8 cellular contexts compared by ENCODE assay signal in genomic region chr7:18352339-18353255, GRCh38.
A peak's percentile ranks its signal among the peaks of the same experiment; 100 is the strongest.
DNase-seq lines count a peak whose midpoint lies in the region; ATAC-seq, FAIRE-seq and TF ChIP-seq lines count a peak whose summit lies in the region.

No MANE protein-coding gene starts in this region.

- H3K36me3 ChIP-seq in astrocyte (ENCODE audit: insufficient read depth, low read length) (no peaks in the 10 kb centered on the region), smooth muscle cell (ENCODE audit: low read depth) (no peaks in the 10 kb centered on the region)

- peak overlapping the region; percentile 44 for H2AFZ ChIP-seq in astrocyte (ENCODE audit: low read depth, low read length)
- peak overlapping the region; percentile 16 for H2AFZ ChIP-seq in smooth muscle cell (ENCODE audit: low read depth)

- no peaks in the 10 kb centered on the region for H3F3A ChIP-seq in smooth muscle cell (ENCODE audit: low read depth)

- H3K27ac ChIP-seq in astrocyte (ENCODE audit: low read depth, low read length), result no peak overlapping the region
- no peak overlapping the region for H3K27ac ChIP-seq in smooth muscle cell (ENCODE audit: low read depth)

- H3K27ac Mint-ChIP-seq in astrocyte (ENCODE audit: unreplicated experiment) (no peak overlapping the region), immature natural killer cell (no peak overlapping the region)

- H3K9me3 Mint-ChIP-seq in astrocyte (ENCODE audit: unreplicated experiment), result no peaks in the 10 kb centered on the region
- no peaks in the 10 kb centered on the region for H3K9me3 Mint-ChIP-seq in immature natural killer cell

- H4K20me1 ChIP-seq in astrocyte (ENCODE audit: insufficient read depth, low read length), result no peaks in the 10 kb centered on the region
- no peaks in the 10 kb centered on the region for H4K20me1 ChIP-seq in smooth muscle cell (ENCODE audit: low read depth)

- H3K36me3 Mint-ChIP-seq in astrocyte (ENCODE audit: low read depth, unreplicated experiment), result no peaks in the 10 kb centered on the region
- H3K36me3 Mint-ChIP-seq in immature natural killer cell, result no peaks in the 10 kb centered on the region

- peak; percentile 98 for FAIRE-seq in astrocyte (lab: Jason Lieb, UNC)

- H3K4me3 ChIP-seq in AG10803 (ENCODE audit: low read length) (no peak overlapping the region), astrocyte (ENCODE audit: insufficient read depth, low read depth, low read length) (no peak overlapping the region), smooth muscle cell (no peak overlapping the region)

- H3K4me3 Mint-ChIP-seq in astrocyte (ENCODE audit: unreplicated experiment) (no peak overlapping the region), immature natural killer cell (no peak overlapping the region)

- H3K27me3 ChIP-seq in astrocyte (ENCODE audit: insufficient read depth, low read length), result no peaks in the 10 kb centered on the region
- no peaks in the 10 kb centered on the region for H3K27me3 ChIP-seq in smooth muscle cell (ENCODE audit: low read depth)

- WGBS in smooth muscle cell (ENCODE audit: low lambda C conversion rate), result 47% methylated on average over 7 of the region's 7 CpGs

- peak overlapping the region; percentile 26 for H3K9ac ChIP-seq in astrocyte (ENCODE audit: low read length)
- H3K9ac ChIP-seq in smooth muscle cell (ENCODE audit: low read depth), result no peak overlapping the region

- H3K9me3 ChIP-seq in astrocyte (ENCODE audit: insufficient read depth, low read depth, low read length) (no peaks in the 10 kb centered on the region), smooth muscle cell (replicated peaks; ENCODE audit: low read depth) (no peaks in the 10 kb centered on the region)

- peak; percentile 64 for TF ChIP-seq CTCF in AG10803 (conservative IDR thresholded peaks at IDR 0.05; ENCODE audit: low read length)
- TF ChIP-seq CTCF in astrocyte (IDR thresholded peaks at IDR 0.05; ENCODE audit: insufficient read depth, low read depth, low read length), result peak; percentile 86
- peak; percentile 76 for TF ChIP-seq CTCF in smooth muscle cell (IDR thresholded peaks at IDR 0.05; ENCODE audit: borderline replicate concordance, insufficient read depth, poor library complexity, severe bottlenecking)

- H3K4me2 ChIP-seq in astrocyte (ENCODE audit: low read length) (peak overlapping the region; percentile 77), smooth muscle cell (peak overlapping the region; percentile 71)

- H3K79me2 ChIP-seq in astrocyte (ENCODE audit: insufficient read depth, low read length), result no peaks in the 10 kb centered on the region
- H3K79me2 ChIP-seq in smooth muscle cell (ENCODE audit: low read depth), result no peaks in the 10 kb centered on the region

- peaks cover 11% of the 10 kb centered on the region for H3K4me1 Mint-ChIP-seq in astrocyte (ENCODE audit: low read depth, unreplicated experiment)
- peaks cover 6 to 16% of the 10 kb centered on the region in 2 donors for H3K4me1 Mint-ChIP-seq in immature natural killer cell

- peaks cover 5% of the 10 kb centered on the region for H3K4me1 ChIP-seq in astrocyte (ENCODE audit: insufficient read depth, low read length)
- no peaks in the 10 kb centered on the region for H3K4me1 ChIP-seq in smooth muscle cell (ENCODE audit: low read depth)

- ATAC-seq in GM18502 (IDR thresholded peaks at IDR 0.05; ENCODE audit: poor library complexity, unreplicated experiment) (peak; percentile 76), HG03097 (IDR thresholded peaks at IDR 0.05; ENCODE audit: low FRiP score, unreplicated experiment) (peak; percentile 45)

- H3K27me3 Mint-ChIP-seq in astrocyte (ENCODE audit: low read depth, unreplicated experiment), result no peaks in the 10 kb centered on the region
- H3K27me3 Mint-ChIP-seq in immature natural killer cell (ENCODE audit: low read depth in 3 of 3), result peaks cover 0 to 2% (median 1%) of the 10 kb centered on the region in 3 donors

- DNase-seq in AG10803 (ENCODE audit: low read depth) (peak; percentile 73), NCI-H2196 treated with DMSO at 0.1 percent for 48 hours (lab: John Stamatoyannopoulos, UW; ENCODE audit: unreplicated experiment) (peak; percentile 49), astrocyte (ENCODE audit: low read depth) (peak; percentile 58), hepatic stellate cell (ENCODE audit: low spot score) (peak; percentile 17), smooth muscle cell (lab: John Stamatoyannopoulos, UW; ENCODE audit: unreplicated experiment) (no peak), immature natural killer cell (no peak)

Comparison
In these comparisons a context has a peak if more than half of its experiments do, and no peak if none do; other contexts are left out.
1. DNase-seq: peak in AG10803 (single experiment), NCI-H2196 treated with DMSO at 0.1 percent for 48 hours (single experiment), astrocyte (single experiment) and hepatic stellate cell (single experiment); none in smooth muscle cell (single experiment) and immature natural killer cell (0 of 3).
2. Peak in every context shown above with its lines, with median percentiles within 50 percentile points of each other: CTCF ChIP-seq.